In the genomic region with DNA sequence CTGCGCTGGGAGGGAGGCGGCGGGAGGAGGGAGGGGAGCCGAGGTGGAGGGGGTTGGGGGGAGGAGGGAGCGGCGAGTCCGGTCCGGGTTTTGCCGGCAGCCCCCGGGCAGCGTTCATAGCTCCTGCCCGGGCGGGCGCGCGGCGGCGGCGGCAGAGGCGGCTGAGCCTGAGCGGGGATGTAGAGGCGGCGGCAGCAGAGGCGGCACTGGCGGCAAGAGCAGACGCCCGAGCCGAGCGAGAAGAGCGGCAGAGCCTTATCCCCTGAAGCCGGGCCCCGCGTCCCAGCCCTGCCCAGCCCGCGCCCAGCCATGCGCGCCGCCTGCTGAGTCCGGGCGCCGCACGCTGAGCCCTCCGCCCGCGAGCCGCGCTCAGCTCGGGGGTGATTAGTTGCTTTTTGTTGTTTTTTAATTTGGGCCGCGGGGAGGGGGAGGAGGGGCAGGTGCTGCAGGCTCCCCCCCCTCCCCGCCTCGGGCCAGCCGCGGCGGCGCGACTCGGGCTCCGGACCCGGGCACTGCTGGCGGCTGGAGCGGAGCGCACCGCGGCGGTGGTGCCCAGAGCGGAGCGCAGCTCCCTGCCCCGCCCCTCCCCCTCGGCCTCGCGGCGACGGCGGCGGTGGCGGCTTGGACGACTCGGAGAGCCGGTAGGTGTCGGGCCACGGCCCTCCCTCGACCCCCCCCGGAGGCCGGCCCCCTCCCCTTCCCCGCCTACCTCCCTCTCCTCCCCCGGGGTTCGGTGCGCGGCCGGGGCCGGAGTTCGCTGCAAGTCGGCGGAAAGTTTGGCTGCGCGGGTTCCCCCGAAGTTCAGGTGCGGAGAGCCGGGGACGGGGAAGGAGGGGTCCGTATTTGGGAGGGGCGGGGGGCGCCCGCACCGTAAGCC, we compare ENCODE assay signal across 8 cellular contexts. TPM values are rescaled to one million over a fixed set of nuclear protein-coding genes. Genes with fewer than 3 reads are reported as not detected.
DNase-seq lines count a peak whose midpoint lies in the region; ATAC-seq and TF ChIP-seq lines count a peak whose summit lies in the region.

CXXC5 (plus strand) TSS at position 145 of the 877 bp plus-strand sequence. CDS start 32,175 bp downstream, outside the sequence.

- H3K27ac ChIP-seq in uterus = peak within 1 kb of the TSS; percentile 73 to 88

- peak within 1 kb of the TSS; percentile 92 for H3K4me3 Mint-ChIP-seq in activated naive CD4-positive, alpha-beta T cell treated with anti-CD3 and anti-CD28 coated beads, Interleukin-2, amount 50 U/mL, for 24 hours
- H3K4me3 Mint-ChIP-seq in neural crest cell = peak within 1 kb of the TSS; percentile 99

- H3K9me3 Mint-ChIP-seq in activated naive CD4-positive, alpha-beta T cell treated with anti-CD3 and anti-CD28 coated beads, Interleukin-2, amount 50 U/mL, for 24 hours = no peaks in the 10 kb centered on the region
- H3K9me3 Mint-ChIP-seq in neural crest cell = no peaks in the 10 kb centered on the region

- no peaks in the 10 kb centered on the region for H3K27me3 ChIP-seq in uterus

- H3K9me3 ChIP-seq in uterus = no peaks in the 10 kb centered on the region

- peak; percentile 90 for DNase-seq in AG08395 (ENCODE audit: low spot score)
- peak; percentile 85 for DNase-seq in HT-29 (ENCODE audit: low spot score)
- peak; percentile 90 for DNase-seq in OCI-M1 (lab: John Stamatoyannopoulos, UW)
- peak; percentile 88 for DNase-seq in globus pallidus (ENCODE audit: low spot score)
- peak; percentile 73 for DNase-seq in neural crest cell (ENCODE audit: low read depth, low spot score)
- DNase-seq in uterus = peak; percentile 79 to 83

- peak within 1 kb of the TSS; percentile 72 to 79 for H3K4me3 ChIP-seq in uterus

- intact Hi-C loops in uterus (cut with DNase I; ENCODE audit: low total_unique reads) = no loop called here

- no peak within 1 kb of the TSS for H3K27ac Mint-ChIP-seq in activated naive CD4-positive, alpha-beta T cell treated with anti-CD3 and anti-CD28 coated beads, Interleukin-2, amount 50 U/mL, for 24 hours
- no peak within 1 kb of the TSS for H3K27ac Mint-ChIP-seq in neural crest cell (ENCODE audit: unreplicated experiment)

- peak; percentile 70 for TF ChIP-seq POLR2A in GM18505 (IDR thresholded peaks at IDR 0.05; ENCODE audit: borderline replicate concordance, extremely low read depth, insufficient read depth, insufficient read length)
- TF ChIP-seq POLR2A in uterus (IDR thresholded peaks at IDR 0.05) = peak; percentile 39 to 75

- H3K36me3 ChIP-seq in uterus = no peaks in the 10 kb centered on the region

- no peak for TF ChIP-seq CTCF in neural crest cell (conservative IDR thresholded peaks at IDR 0.05)
- TF ChIP-seq CTCF in uterus (IDR thresholded peaks at IDR 0.05) = peak in 1 of 4 experiments; percentile 35

- peaks cover 24% of the 10 kb centered on the region for H3K27me3 Mint-ChIP-seq in activated naive CD4-positive, alpha-beta T cell treated with anti-CD3 and anti-CD28 coated beads, Interleukin-2, amount 50 U/mL, for 24 hours
- H3K27me3 Mint-ChIP-seq in neural crest cell (ENCODE audit: low read depth) = peaks cover 38% of the 10 kb centered on the region

- peak; percentile 23 for ATAC-seq in GM18505 (IDR thresholded peaks at IDR 0.05; ENCODE audit: unreplicated experiment)

- H3K4me1 Mint-ChIP-seq in activated naive CD4-positive, alpha-beta T cell treated with anti-CD3 and anti-CD28 coated beads, Interleukin-2, amount 50 U/mL, for 24 hours = peaks cover 37% of the 10 kb centered on the region
- peaks cover 56% of the 10 kb centered on the region for H3K4me1 Mint-ChIP-seq in neural crest cell

- peaks cover 0 to 26% of the 10 kb centered on the region in 2 donors for H3K4me1 ChIP-seq in uterus

- no peaks in the 10 kb centered on the region for H3K36me3 Mint-ChIP-seq in activated naive CD4-positive, alpha-beta T cell treated with anti-CD3 and anti-CD28 coated beads, Interleukin-2, amount 50 U/mL, for 24 hours
- no peaks in the 10 kb centered on the region for H3K36me3 Mint-ChIP-seq in neural crest cell (ENCODE audit: low read depth)

RNA-seq across cellular contexts. Expression of gene CXXC5, which starts in this region (rescaled TPM):
- total RNA-seq in HT-29 (2014; rRNA removed; shearing (Covaris generic)) = 211 and 220 TPM in 2 replicates
- total RNA-seq in neural crest cell = 29.2 and 30.4 TPM in 2 replicates
- total RNA-seq in uterus = 10 to 100 TPM in 3 of 4 donors, 1 to 10 TPM in 1; 3.3 to 51.3 (median 35.0) TPM

Comparison
In these comparisons a context has a peak if more than half of its experiments do, and no peak if none do; other contexts are left out.
1. Peak in every context shown above with its lines: DNase-seq, ATAC-seq, H3K4me3 ChIP-seq and H3K27ac ChIP-seq.